Comparison of ENCODE assay signal across 8 cellular contexts in the genomic region with DNA sequence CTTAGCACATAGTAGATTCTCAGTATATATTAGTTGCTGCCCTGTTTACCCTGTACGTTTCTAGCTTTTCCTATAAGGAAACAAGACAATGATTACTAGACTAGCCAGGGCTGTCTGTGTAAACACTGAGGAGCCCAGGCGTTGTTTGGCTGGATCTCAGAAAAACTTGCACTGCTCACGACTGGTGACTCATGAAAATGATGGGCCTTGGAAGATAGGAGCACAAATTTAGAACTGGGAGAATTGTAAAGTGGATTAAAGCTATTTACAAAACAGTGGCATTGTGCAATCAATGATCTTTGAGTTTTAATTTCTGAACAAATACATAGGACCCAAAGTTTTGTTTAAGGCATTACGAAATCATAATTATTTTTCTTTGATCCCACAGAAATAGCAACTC.
DNase-seq lines count a peak whose midpoint lies in the region; ATAC-seq and TF ChIP-seq lines count a peak whose summit lies in the region.

No MANE protein-coding gene starts in this region.

- H3K27ac ChIP-seq in naive thymus-derived CD4-positive, alpha-beta T cell (ENCODE audit: low read depth, low read length) = no peak overlapping the region

- H3K9me3 Mint-ChIP-seq in naive thymus-derived CD4-positive, alpha-beta T cell = peaks cover 0 to 2% (median 0%) of the 10 kb centered on the region in 11 donors

- POLR2A ChIA-PET in naive thymus-derived CD4-positive, alpha-beta T cell (lab: Charles Lee) = interaction anchor here (1.1 kb wide), 1 partner anchor 18 kb away, joined by 3 read pairs; no protein-coding TSS in a partner anchor

- no peak for TF ChIP-seq CTCF in omental fat pad (IDR thresholded peaks at IDR 0.05)

- intact Hi-C loops in naive thymus-derived CD4-positive, alpha-beta T cell (cut with micrococcal nuclease) = no loop called here

- peaks cover 0 to 2% (median 0%) of the 10 kb centered on the region in 5 donors for H3K27me3 Mint-ChIP-seq in naive thymus-derived CD4-positive, alpha-beta T cell

- peaks cover 0 to 5% (median 0%) of the 10 kb centered on the region in 7 donors for H3K4me1 Mint-ChIP-seq in naive thymus-derived CD4-positive, alpha-beta T cell

- ATAC-seq in omental fat pad (ENCODE audit: low FRiP score) = peak; percentile 95
- ATAC-seq in naive thymus-derived CD4-positive, alpha-beta T cell = no peak
- ATAC-seq in HG03520 (IDR thresholded peaks at IDR 0.05; ENCODE audit: unreplicated experiment) = no peak

- no peaks in the 10 kb centered on the region for H3K4me1 ChIP-seq in naive thymus-derived CD4-positive, alpha-beta T cell (ENCODE audit: control insufficient read depth in 2 of 2, insufficient read depth in 2 of 2, low read length in 2 of 2)

- H3K36me3 Mint-ChIP-seq in naive thymus-derived CD4-positive, alpha-beta T cell = peaks cover 0 to 4% (median 0%) of the 10 kb centered on the region in 5 donors

- no peaks in the 10 kb centered on the region for H3K36me3 ChIP-seq in naive thymus-derived CD4-positive, alpha-beta T cell (ENCODE audit: control insufficient read depth in 2 of 3, insufficient read depth in 3 of 3, low read length in 3 of 3)

- CTCF ChIA-PET in naive thymus-derived CD4-positive, alpha-beta T cell (lab: Charles Lee) = no interaction called here

- H3K27me3 ChIP-seq in naive thymus-derived CD4-positive, alpha-beta T cell (ENCODE audit: control insufficient read depth in 2 of 2, insufficient read depth in 2 of 2, low read length in 2 of 2) = no peaks in the 10 kb centered on the region

- H3K4me3 Mint-ChIP-seq in naive thymus-derived CD4-positive, alpha-beta T cell = no peak overlapping the region

- H3K9me3 ChIP-seq in naive thymus-derived CD4-positive, alpha-beta T cell (ENCODE audit: control insufficient read depth in 2 of 3, low read length in 3 of 3) = no peaks in the 10 kb centered on the region

- DNase-seq in AG08396 (ENCODE audit: low spot score) (peak; percentile 58), OCI-M1 (lab: John Stamatoyannopoulos, UW) (peak; percentile 37), fibroblast of peridontal ligament (ENCODE audit: extremely low read depth) (peak; percentile 96), omental fat pad (ENCODE audit: low spot score) (no peak), ecto neural progenitor cell (ENCODE audit: low spot score) (no peak)
- DNase-seq in stimulated activated CD4-positive, alpha-beta T cell treated with anti-CD3 and anti-CD28 coated beads, Interleukin-4, amount 100 ng/mL, for 4 hours = no peak
- no peak for DNase-seq in naive thymus-derived CD4-positive, alpha-beta T cell

- H3K4me3 ChIP-seq in naive thymus-derived CD4-positive, alpha-beta T cell (ENCODE audit: low read length) = no peak overlapping the region

- H3K27ac Mint-ChIP-seq in naive thymus-derived CD4-positive, alpha-beta T cell = peak overlapping the region in 1 of 9 donors; percentile 59

Comparison
In these comparisons a context has a peak if more than half of its experiments do, and no peak if none do; other contexts are left out.
1. DNase-seq: peak in AG08396 (single experiment), OCI-M1 (single experiment) and fibroblast of peridontal ligament (single experiment); none in omental fat pad (single experiment), stimulated activated CD4-positive, alpha-beta T cell treated with anti-CD3 and anti-CD28 coated beads, Interleukin-4, amount 100 ng/mL, for 4 hours (0 of 2), naive thymus-derived CD4-positive, alpha-beta T cell (0 of 9) and ecto neural progenitor cell (single experiment).